Comparison of ENCODE assay signal across 17 cellular contexts in the genomic region with DNA sequence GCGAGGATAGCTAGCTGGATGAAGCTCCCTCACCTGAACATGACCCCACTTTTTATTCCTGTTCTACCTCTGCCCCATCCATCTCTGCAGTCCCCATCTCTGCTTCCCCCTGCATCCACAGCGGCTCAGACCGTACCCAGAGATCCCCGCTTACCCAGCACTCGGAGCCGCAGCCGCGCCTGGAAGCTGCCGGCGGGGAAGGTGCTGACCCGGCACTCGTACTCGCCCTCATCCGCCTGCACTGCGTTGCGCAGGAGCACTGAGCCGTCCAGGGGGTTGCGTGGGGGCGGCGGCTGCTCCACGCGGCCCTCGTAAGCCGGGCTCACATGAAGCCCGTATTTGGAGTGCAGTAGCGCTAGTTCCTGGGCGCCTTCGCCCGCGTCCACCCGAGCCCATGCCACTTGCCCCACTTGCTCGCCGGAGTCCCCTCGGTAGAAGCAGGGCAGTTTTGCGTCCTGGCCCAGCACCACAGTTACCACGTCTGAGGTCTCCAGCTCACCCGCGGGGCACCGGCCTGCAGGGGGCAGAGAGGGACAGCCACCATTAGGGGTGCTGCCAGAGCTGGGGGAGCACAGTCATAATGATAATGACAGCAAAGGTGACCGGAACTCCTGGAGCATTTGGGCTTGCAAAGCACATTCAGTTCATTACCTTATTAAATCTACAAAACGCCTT. TPM values are rescaled to one million over a fixed set of nuclear protein-coding genes. Genes with fewer than 3 reads are reported as not detected.
A peak's percentile ranks its signal among the peaks of the same experiment; 100 is the strongest.
DNase-seq lines count a peak whose midpoint lies in the region; ATAC-seq, FAIRE-seq and TF ChIP-seq lines count a peak whose summit lies in the region.
"Had no signal": no experiment of that assay in that cellular context is flagged by ENCODE, and none has a peak within 500 bp of the region (broad histone marks: within the 10 kb centered on the region; RNA-seq: fewer than 3 reads in every experiment).

No MANE protein-coding gene starts in this region.

- H3K4me1 Mint-ChIP-seq in stimulated activated memory B cell treated with anti-CD40 and anti-IgM and Interleukin-4, amounts not matched to agents 10 μg/mL and 1 μg/mL and 100 μg/mL, for 72 hours: no peaks in the 10 kb centered on the region
- H3K4me1 Mint-ChIP-seq: activated naive CD4-positive, alpha-beta T cell treated with anti-CD3 and anti-CD28 coated beads, Interleukin-2, amount 50 U/mL, for 24 hours had no signal

- no peaks in the 10 kb centered on the region; the same call in 1 of the 2 replicates for H3K4me1 ChIP-seq in GM12878 (ENCODE audit: control insufficient read depth, insufficient read depth, low read length)
- peaks cover 13% of the 10 kb centered on the region for H3K4me1 ChIP-seq in upper lobe of right lung
- H3K4me1 ChIP-seq: uterus had no signal

- H3K27me3 Mint-ChIP-seq in stimulated activated memory B cell treated with anti-CD40 and anti-IgM and Interleukin-4, amounts not matched to agents 10 μg/mL and 1 μg/mL and 100 μg/mL, for 72 hours: no peaks in the 10 kb centered on the region
- H3K27me3 Mint-ChIP-seq: activated CD8-positive, alpha-beta T cell treated with anti-CD3 and anti-CD28 coated beads for 36 hours; activated naive CD4-positive, alpha-beta T cell treated with anti-CD3 and anti-CD28 coated beads, Interleukin-2, amount 50 U/mL, for 24 hours had no signal

- TF ChIP-seq RAD21 in GM12878 (IDR thresholded peaks at IDR 0.05; ENCODE audit: insufficient read depth, low read depth, low read length): 0 out of 2 replicates have a peak, but pooled peaks have one; percentile 9

- H3K9ac ChIP-seq in GM12878 (ENCODE audit: control insufficient read depth, insufficient read depth, low read length): no peak overlapping the region

- intact Hi-C loops in GM12878 (cut with micrococcal nuclease; ENCODE audit: unreplicated experiment): no loop called here
- intact Hi-C loops in upper lobe of right lung (cut with DNase I): no loop called here

- FAIRE-seq in GM12892 (lab: Jason Lieb, UNC): peak; percentile 30
- no peak for FAIRE-seq in GM12878 (lab: Jason Lieb, UNC)

- DNase-seq in GM12892 (ENCODE audit: insufficient read length): no peak
- DNase-seq in GM12878 (ENCODE audit: low read depth, low spot score): no peak
- no peak for DNase-seq in upper lobe of right lung
- no peak for DNase-seq in foreskin melanocyte
- DNase-seq: activated CD8-positive, alpha-beta T cell treated with anti-CD3 and anti-CD28 coated beads for 36 hours; activated T-cell treated with anti-CD3 and anti-CD28 coated beads, Interleukin-2, amount 50 U/mL, for 72 hours; DND-41; foreskin fibroblast; NCI-H1436; NCI-H526; nephron progenitor cell; SHP77 treated with DMSO at 0.1 percent for 48 hours; T-helper 2 cell; uterus had no signal

- H3K27ac Mint-ChIP-seq in stimulated activated memory B cell treated with anti-CD40 and anti-IgM and Interleukin-4, amounts not matched to agents 10 μg/mL and 1 μg/mL and 100 μg/mL, for 72 hours: no peak overlapping the region
- H3K27ac Mint-ChIP-seq: activated CD8-positive, alpha-beta T cell treated with anti-CD3 and anti-CD28 coated beads for 36 hours; activated T-cell treated with anti-CD3 and anti-CD28 coated beads, Interleukin-2, amount 50 U/mL, for 72 hours; nephron progenitor cell had no signal

- in situ Hi-C loops in GM12878 (cut with MboI): no loop called here

- H3K36me3 Mint-ChIP-seq in stimulated activated memory B cell treated with anti-CD40 and anti-IgM and Interleukin-4, amounts not matched to agents 10 μg/mL and 1 μg/mL and 100 μg/mL, for 72 hours: no peaks in the 10 kb centered on the region
- H3K36me3 Mint-ChIP-seq: activated naive CD4-positive, alpha-beta T cell treated with anti-CD3 and anti-CD28 coated beads, Interleukin-2, amount 50 U/mL, for 24 hours had no signal

- H3K9me3 Mint-ChIP-seq in stimulated activated memory B cell treated with anti-CD40 and anti-IgM and Interleukin-4, amounts not matched to agents 10 μg/mL and 1 μg/mL and 100 μg/mL, for 72 hours: no peaks in the 10 kb centered on the region
- H3K9me3 Mint-ChIP-seq: activated CD8-positive, alpha-beta T cell treated with anti-CD3 and anti-CD28 coated beads for 36 hours; activated naive CD4-positive, alpha-beta T cell treated with anti-CD3 and anti-CD28 coated beads, Interleukin-2, amount 50 U/mL, for 24 hours; activated T-cell treated with anti-CD3 and anti-CD28 coated beads, Interleukin-2, amount 50 U/mL, for 72 hours; mesothelial cell of epicardium; nephron progenitor cell had no signal

- RAD21 ChIA-PET in GM12878 (lab: Charles Lee; ENCODE audit: unreplicated experiment): interaction anchor here (0.6 kb wide), 1 partner anchor 58 kb away, joined by 3 read pairs; the partner anchor contains the start of gene F11R

- no peaks in the 10 kb centered on the region for H3K36me3 ChIP-seq in GM12878 (ENCODE audit: control insufficient read depth in 2 of 2, insufficient read depth in 2 of 2, low read length in 1 of 2)
- no peaks in the 10 kb centered on the region for H3K36me3 ChIP-seq in upper lobe of right lung
- H3K36me3 ChIP-seq: uterus had no signal

- ATAC-seq in GM12878 (peak; percentile 68), upper lobe of right lung (no peak)
- ATAC-seq in stimulated activated memory B cell treated with anti-CD40 and anti-IgM and Interleukin-4, amounts not matched to agents 10 μg/mL and 1 μg/mL and 100 μg/mL, for 72 hours: no peak
- ATAC-seq: activated CD8-positive, alpha-beta T cell treated with anti-CD3 and anti-CD28 coated beads for 36 hours had no signal

- no peaks in the 10 kb centered on the region for H3K27me3 ChIP-seq in GM12878 (replicated peaks in 1 of 2; ENCODE audit: control insufficient read depth in 2 of 2, insufficient read depth in 2 of 2, low read length in 1 of 2)
- H3K27me3 ChIP-seq in upper lobe of right lung: no peaks in the 10 kb centered on the region
- H3K27me3 ChIP-seq: uterus had no signal

- TF ChIP-seq POLR2A in GM12892 (IDR thresholded peaks at IDR 0.05; ENCODE audit: low read depth, low read length) (no peak), GM12878 (IDR thresholded peaks at IDR 0.05; ENCODE audit: low read depth, low read length) (no peak)

- TF ChIP-seq EP300 in GM12878 (IDR thresholded peaks at IDR 0.05; ENCODE audit: borderline replicate concordance in 1 of 2, control insufficient read depth in 1 of 2, low read depth in 2 of 2, low read length in 2 of 2): no peak

- CTCF ChIA-PET in GM12878 (lab: Yijun Ruan, JAX): interaction anchor here (1.4 to 2.5 kb wide), 3 partner anchors 9 to 16 kb away, joined by 4 to 11 read pairs (median 6); partner anchors contain the start of gene ARHGAP30

- no TSS peak for BruUV-seq in GM12878 (replicated peaks; lab: Mats Ljungman, UMichigan)

- peak overlapping the region; percentile 44 for H3K4me3 Mint-ChIP-seq in stimulated activated memory B cell treated with anti-CD40 and anti-IgM and Interleukin-4, amounts not matched to agents 10 μg/mL and 1 μg/mL and 100 μg/mL, for 72 hours
- H3K4me3 Mint-ChIP-seq: activated CD8-positive, alpha-beta T cell treated with anti-CD3 and anti-CD28 coated beads for 36 hours; activated naive CD4-positive, alpha-beta T cell treated with anti-CD3 and anti-CD28 coated beads, Interleukin-2, amount 50 U/mL, for 24 hours; activated T-cell treated with anti-CD3 and anti-CD28 coated beads, Interleukin-2, amount 50 U/mL, for 72 hours; mesothelial cell of epicardium; nephron progenitor cell had no signal

- TF ChIP-seq CTCF in GM12878 (IDR thresholded peaks at IDR 0.05 in 2 of 3, conservative IDR thresholded peaks at IDR 0.05 in 1 of 3; ENCODE audit: control insufficient read depth in 2 of 3, extremely low read depth in 1 of 3, insufficient read depth in 1 of 3, low read depth in 3 of 3, low read length in 3 of 3): 0 out of 6 replicates have a peak, but pooled peaks of 1 of the 3 experiments have one; percentile 10
- TF ChIP-seq CTCF in upper lobe of right lung (IDR thresholded peaks at IDR 0.05): no peak

- H3K27ac ChIP-seq in GM12878 (ENCODE audit: control insufficient read depth, insufficient read depth) (no peak overlapping the region), upper lobe of right lung (no peak overlapping the region)
- H3K27ac ChIP-seq: uterus had no signal

- SMC1A ChIA-PET in GM12878 (lab: Charles Lee; ENCODE audit: uncharacterized antibody, unreplicated experiment): interaction anchor here (2.3 kb wide), 1 partner anchor 9 kb away, joined by 11 read pairs; no protein-coding TSS in a partner anchor

- H4K20me1 ChIP-seq in GM12878 (ENCODE audit: control insufficient read depth, insufficient read depth): no peaks in the 10 kb centered on the region

- H2AFZ ChIP-seq in GM12878 (ENCODE audit: control insufficient read depth, low read depth, low read length): no peak overlapping the region; the same call in 1 of the 2 replicates

- WGBS in GM12878 (ENCODE audit: insufficient coverage, insufficient replicate concordance, low lambda C conversion rate, missing lambda C conversion rate): 73% methylated on average over 30 of the region's 41 CpGs

- H3K9me3 ChIP-seq in GM12878 (replicated peaks; ENCODE audit: control insufficient read depth, insufficient read depth, low read length): no peaks in the 10 kb centered on the region
- no peaks in the 10 kb centered on the region for H3K9me3 ChIP-seq in upper lobe of right lung
- H3K9me3 ChIP-seq: uterus had no signal

- H3K4me3 ChIP-seq in GM12878 (no peak overlapping the region), upper lobe of right lung (no peak overlapping the region)
- H3K4me3 ChIP-seq: uterus had no signal

- POLR2A ChIA-PET in GM12878 (lab: Charles Lee): interaction anchor here (0.6 kb wide), 1 partner anchor 109 kb away, joined by 3 read pairs; no protein-coding TSS in a partner anchor

- no peak overlapping the region for H3K4me2 ChIP-seq in GM12878 (ENCODE audit: control insufficient read depth, insufficient read depth)

- H3K79me2 ChIP-seq in GM12878 (ENCODE audit: control insufficient read depth, insufficient read depth, low read length): no peaks in the 10 kb centered on the region

RNA-seq across cellular contexts. Expression of gene NECTIN4, which starts 9.8 kb away (rescaled TPM):
- polyA plus RNA-seq in GM12892 (2012; ENCODE audit: missing spikeins): 0.51 TPM
- not detected in 2 replicates for total RNA-seq in GM12878 (2013; cell fraction: nucleolus; rRNA removed)
- total RNA-seq in GM12878 (2014; rRNA removed) (2.5 and 2.8 TPM in 2 replicates), GM12878 (2014; rRNA removed; fragmentation: Illumina TruSeq; extraction: Trizol) (3.1 and 3.3 TPM in 2 replicates), GM12878 (2021) (4.0 and 5.6 TPM in 2 replicates), upper lobe of right lung (5.4 TPM)
- polyA plus RNA-seq in GM12878 (2011; ENCODE audit: low read depth): 3.0 TPM
- polyA plus RNA-seq in GM12878 (2011; rRNA removed) (7.5 and 8.7 TPM in 2 replicates), GM12878 (2014; fragmentation: Illumina TruSeq; extraction: Trizol) (2.6 and 4.5 TPM in 2 replicates), GM12878 (2014; fragmentation: Nextera tagmentation; extraction: Ambion mirVana) (1 to 10 TPM; 3.2 to 3.5 TPM), GM12878 (2014; rRNA removed) (3.4 TPM in 2 replicates), GM12878 (2016; fragmentation: Nextera tagmentation; extraction: Ambion mirVana) (1 to 10 TPM; 6.9 to 8.3 TPM)
- polyA plus RNA-seq in GM12878 (2011; cell fraction: cytosol; rRNA removed): 6.4 and 9.5 TPM in 2 replicates
- 5.1 and 6.9 TPM in 2 replicates for polyA plus RNA-seq in GM12878 (2011; cell fraction: nucleus; rRNA removed)
- polyA plus RNA-seq in GM12878 (2012): 2.3 and 3.2 TPM in 2 replicates
- 14.3 and 18.7 TPM in 2 replicates for polyA minus RNA-seq in GM12878 (2011; rRNA and poly(A)+ RNA removed)
- 2.3 and 4.4 TPM in 2 replicates for polyA minus RNA-seq in GM12878 (2011; cell fraction: cytosol; rRNA and poly(A)+ RNA removed)
- polyA minus RNA-seq in GM12878 (2011; cell fraction: nucleus; rRNA and poly(A)+ RNA removed): 2.3 and 5.5 TPM in 2 replicates
- total RNA-seq: activated CD8-positive, alpha-beta T cell treated with anti-CD3 and anti-CD28 coated beads for 36 hours had no signal

RNA-seq across cellular contexts. Expression of gene ARHGAP30, which starts 9.9 kb away (rescaled TPM):
- polyA plus RNA-seq in GM12892 (2012; ENCODE audit: missing spikeins): 51.8 TPM
- 49.9 and 52.0 TPM in 2 replicates for total RNA-seq in GM12878 (2013; cell fraction: nucleolus; rRNA removed)
- total RNA-seq in GM12878 (2014; rRNA removed) (64.8 and 72.0 TPM in 2 replicates), GM12878 (2014; rRNA removed; fragmentation: Illumina TruSeq; extraction: Trizol) (78.5 and 78.9 TPM in 2 replicates), GM12878 (2021) (136 and 143 TPM in 2 replicates), upper lobe of right lung (38.0 TPM)
- 51.5 TPM for polyA plus RNA-seq in GM12878 (2011; ENCODE audit: low read depth)
- polyA plus RNA-seq in GM12878 (2011; rRNA removed) (68.3 and 90.2 TPM in 2 replicates), GM12878 (2014; fragmentation: Illumina TruSeq; extraction: Trizol) (74.3 and 94.1 TPM in 2 replicates), GM12878 (2014; fragmentation: Nextera tagmentation; extraction: Ambion mirVana) (10 to 100 TPM; 12.9 to 20.9 TPM), GM12878 (2014; rRNA removed) (81.9 and 86.9 TPM in 2 replicates), GM12878 (2016; fragmentation: Nextera tagmentation; extraction: Ambion mirVana) (10 to 100 TPM; 64.1 to 74.0 TPM)
- polyA plus RNA-seq in GM12878 (2011; cell fraction: cytosol; rRNA removed): 120 and 128 TPM in 2 replicates
- polyA plus RNA-seq in GM12878 (2011; cell fraction: nucleus; rRNA removed): 83.8 and 88.7 TPM in 2 replicates
- 86.4 and 90.3 TPM in 2 replicates for polyA plus RNA-seq in GM12878 (2012)
- polyA minus RNA-seq in GM12878 (2011; rRNA and poly(A)+ RNA removed): 65.2 and 132 TPM in 2 replicates
- 46.4 and 49.8 TPM in 2 replicates for polyA minus RNA-seq in GM12878 (2011; cell fraction: cytosol; rRNA and poly(A)+ RNA removed)
- polyA minus RNA-seq in GM12878 (2011; cell fraction: nucleus; rRNA and poly(A)+ RNA removed): 23.0 and 35.9 TPM in 2 replicates

RNA-seq across cellular contexts. Expression of gene KLHDC9, which starts 18.6 kb away (rescaled TPM):
- polyA plus RNA-seq in GM12892 (2012; ENCODE audit: missing spikeins): 3.4 TPM
- total RNA-seq in GM12878 (2013; cell fraction: nucleolus; rRNA removed): 1.7 and 2.1 TPM in 2 replicates
- total RNA-seq in GM12878 (2014; rRNA removed) (2.2 and 2.5 TPM in 2 replicates), GM12878 (2014; rRNA removed; fragmentation: Illumina TruSeq; extraction: Trizol) (1.2 and 2.1 TPM in 2 replicates), GM12878 (2021) (2.7 and 3.3 TPM in 2 replicates), upper lobe of right lung (3.2 TPM)
- polyA plus RNA-seq in GM12878 (2011; ENCODE audit: low read depth): 4.2 TPM
- polyA plus RNA-seq in GM12878 (2011; rRNA removed) (3.4 and 3.9 TPM in 2 replicates), GM12878 (2014; fragmentation: Illumina TruSeq; extraction: Trizol) (0.52 and 1.3 TPM in 2 replicates), GM12878 (2014; fragmentation: Nextera tagmentation; extraction: Ambion mirVana) (1 to 10 TPM in 1 of 2 experiments, under 1 TPM in 1; 0.66 to 1.3 TPM), GM12878 (2014; rRNA removed) (2.8 and 3.8 TPM in 2 replicates), GM12878 (2016; fragmentation: Nextera tagmentation; extraction: Ambion mirVana) (1 to 10 TPM; 3.1 to 4.9 TPM)
- 2.9 and 3.5 TPM in 2 replicates for polyA plus RNA-seq in GM12878 (2011; cell fraction: cytosol; rRNA removed)
- 4.5 and 4.8 TPM in 2 replicates for polyA plus RNA-seq in GM12878 (2011; cell fraction: nucleus; rRNA removed)
- polyA plus RNA-seq in GM12878 (2012): 2.2 and 2.3 TPM in 2 replicates
- 0.82 and 1.2 TPM in 2 replicates for polyA minus RNA-seq in GM12878 (2011; rRNA and poly(A)+ RNA removed)
- not detected in 2 replicates for polyA minus RNA-seq in GM12878 (2011; cell fraction: cytosol; rRNA and poly(A)+ RNA removed)
- polyA minus RNA-seq in GM12878 (2011; cell fraction: nucleus; rRNA and poly(A)+ RNA removed): 1.1 and 1.5 TPM in 2 replicates

RNA-seq across cellular contexts. Expression of gene USF1, which starts 33.8 kb away (rescaled TPM):
- 37.3 TPM for polyA plus RNA-seq in GM12892 (2012; ENCODE audit: missing spikeins)
- 32.1 and 38.7 TPM in 2 replicates for total RNA-seq in GM12878 (2013; cell fraction: nucleolus; rRNA removed)
- total RNA-seq in GM12878 (2014; rRNA removed) (90.2 and 92.1 TPM in 2 replicates), GM12878 (2014; rRNA removed; fragmentation: Illumina TruSeq; extraction: Trizol) (61.4 and 65.1 TPM in 2 replicates), GM12878 (2021) (60.3 and 65.8 TPM in 2 replicates), upper lobe of right lung (67.6 TPM)
- polyA plus RNA-seq in GM12878 (2011; ENCODE audit: low read depth): 54.0 TPM
- polyA plus RNA-seq in GM12878 (2011; rRNA removed) (33.8 and 46.0 TPM in 2 replicates), GM12878 (2014; fragmentation: Illumina TruSeq; extraction: Trizol) (50.5 and 60.9 TPM in 2 replicates), GM12878 (2014; fragmentation: Nextera tagmentation; extraction: Ambion mirVana) (10 to 100 TPM in 1 of 2 experiments, 1 to 10 TPM in 1; 9.4 to 26.3 TPM), GM12878 (2014; rRNA removed) (72.6 and 72.8 TPM in 2 replicates), GM12878 (2016; fragmentation: Nextera tagmentation; extraction: Ambion mirVana) (10 to 100 TPM; 11.5 to 23.1 TPM)
- polyA plus RNA-seq in GM12878 (2011; cell fraction: cytosol; rRNA removed): 55.7 and 71.7 TPM in 2 replicates
- polyA plus RNA-seq in GM12878 (2011; cell fraction: nucleus; rRNA removed): 153 and 160 TPM in 2 replicates
- 42.5 and 67.5 TPM in 2 replicates for polyA plus RNA-seq in GM12878 (2012)
- polyA minus RNA-seq in GM12878 (2011; rRNA and poly(A)+ RNA removed): 149 and 171 TPM in 2 replicates
- 31.5 and 32.7 TPM in 2 replicates for polyA minus RNA-seq in GM12878 (2011; cell fraction: cytosol; rRNA and poly(A)+ RNA removed)
- polyA minus RNA-seq in GM12878 (2011; cell fraction: nucleus; rRNA and poly(A)+ RNA removed): 24.2 and 34.1 TPM in 2 replicates

RNA-seq across cellular contexts. Expression of gene PFDN2, which starts 38.3 kb away (rescaled TPM):
- polyA plus RNA-seq in GM12892 (2012; ENCODE audit: missing spikeins): 95.6 TPM
- 2.0 and 4.3 TPM in 2 replicates for total RNA-seq in GM12878 (2013; cell fraction: nucleolus; rRNA removed)
- 52.1 and 52.3 TPM in 2 replicates for total RNA-seq in GM12878 (2014; rRNA removed)
- total RNA-seq in GM12878 (2014; rRNA removed; fragmentation: Illumina TruSeq; extraction: Trizol): 44.0 and 54.3 TPM in 2 replicates
- total RNA-seq in GM12878 (2021): 76.8 and 81.8 TPM in 2 replicates
- 45.1 TPM for polyA plus RNA-seq in GM12878 (2011; ENCODE audit: low read depth)
- polyA plus RNA-seq in GM12878 (2011; rRNA removed): 111 and 127 TPM in 2 replicates
- polyA plus RNA-seq in GM12878 (2011; cell fraction: cytosol; rRNA removed): 103 and 106 TPM in 2 replicates
- 34.5 and 52.5 TPM in 2 replicates for polyA plus RNA-seq in GM12878 (2011; cell fraction: nucleus; rRNA removed)
- polyA plus RNA-seq in GM12878 (2012): 82.6 and 88.2 TPM in 2 replicates
- 63.2 and 84.1 TPM in 2 replicates for polyA plus RNA-seq in GM12878 (2014; fragmentation: Illumina TruSeq; extraction: Trizol)
- polyA plus RNA-seq in GM12878 (2014; fragmentation: Nextera tagmentation; extraction: Ambion mirVana): 10 to 100 TPM; 30.0 to 59.6 TPM
- 102 and 117 TPM in 2 replicates for polyA plus RNA-seq in GM12878 (2014; rRNA removed)
- polyA plus RNA-seq in GM12878 (2016; fragmentation: Nextera tagmentation; extraction: Ambion mirVana): 100 to 1,000 TPM; 136 to 141 TPM
- 24.8 and 34.2 TPM in 2 replicates for polyA minus RNA-seq in GM12878 (2011; rRNA and poly(A)+ RNA removed)
- 14.4 and 21.2 TPM in 2 replicates for polyA minus RNA-seq in GM12878 (2011; cell fraction: cytosol; rRNA and poly(A)+ RNA removed)
- 2.9 and 8.3 TPM in 2 replicates for polyA minus RNA-seq in GM12878 (2011; cell fraction: nucleus; rRNA and poly(A)+ RNA removed)
- total RNA-seq in upper lobe of right lung: 56.2 TPM
